In the genomic region with DNA sequence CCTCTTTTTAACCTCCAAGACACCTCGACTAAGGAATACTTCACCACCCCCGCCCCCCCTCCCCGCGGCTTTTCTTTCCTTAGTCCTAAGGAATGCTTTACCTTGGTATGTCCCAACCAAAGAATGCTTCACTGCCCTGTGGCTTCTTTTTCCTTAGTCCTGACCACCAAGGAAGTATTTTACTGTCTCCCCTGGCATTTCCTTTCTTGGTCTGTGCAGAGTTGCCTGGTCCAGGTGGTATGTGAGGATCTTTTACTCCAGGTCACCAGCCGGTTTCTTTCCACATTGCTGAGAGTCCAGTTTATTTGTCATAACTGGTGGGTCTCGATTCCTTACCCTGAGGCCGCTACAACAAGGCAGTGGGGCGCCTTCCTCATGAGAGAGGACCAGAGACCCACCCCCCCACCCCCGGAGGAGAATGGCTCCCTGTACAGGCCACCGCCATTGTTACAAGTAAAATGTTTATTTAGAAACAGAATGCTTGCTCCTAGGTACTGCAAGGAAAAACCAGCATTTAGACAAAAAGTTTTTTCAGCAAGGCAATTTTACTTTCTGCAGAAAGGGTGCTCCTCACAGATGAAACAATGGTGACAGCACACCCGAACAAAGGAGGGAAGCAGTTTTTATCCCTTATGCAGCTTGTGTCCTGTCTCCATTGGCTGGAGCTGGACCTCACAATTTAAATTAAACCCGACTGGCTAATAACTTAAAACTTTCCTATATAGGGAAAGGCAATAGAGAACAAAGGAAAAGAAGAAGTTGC, we compare ENCODE assay signal across 23 cellular contexts. TPM values are rescaled to one million over a fixed set of nuclear protein-coding genes. Genes with fewer than 3 reads are reported as not detected.
"Had no signal": no experiment of that assay in that cellular context is flagged by ENCODE, and none has a peak within 500 bp of the region (broad histone marks: within the 10 kb centered on the region; RNA-seq: fewer than 3 reads in every experiment).

No MANE protein-coding gene starts in this region.

- H3K4me3 ChIP-seq: gastrocnemius medialis, transverse colon had no signal

- DNase-seq: activated B cell treated with CpG ODN at 0.5 μM for 24 hours; activated CD4-positive, alpha-beta T cell treated with anti-CD3 and anti-CD28 coated beads, Interleukin-2, amount 10 ng/mL, durations not matched to agents 24 days and 14 days; activated CD8-positive, alpha-beta memory T cell treated with anti-CD3 and anti-CD28 coated beads, Interleukin-2, amount 50 U/mL, for 48 hours; activated CD8-positive, alpha-beta T cell treated with anti-CD3 and anti-CD28 coated beads, Interleukin-2, amount 10 ng/mL, durations not matched to agents 7 days and 5 days; activated naive CD8-positive, alpha-beta T cell treated with anti-CD3 and anti-CD28 coated beads, Interleukin-2, amount 10 ng/mL, durations not matched to agents 7 days and 5 days; activated T-cell treated with anti-CD3 and anti-CD28 coated beads, Interleukin-2, amount 50 U/mL, for 72 hours; brain microvascular endothelial cell; effector memory CD4-positive, alpha-beta T cell; gastrocnemius medialis; midbrain; occipital lobe; small intestine; stimulated activated CD4-positive, alpha-beta T cell treated with anti-CD3 and anti-CD28 coated beads, Interleukin-4, amount 100 ng/mL, for 4 hours; stimulated activated CD8-positive, alpha-beta memory T cell treated with anti-CD3 and anti-CD28 coated beads, Interleukin-4, amount 100 ng/mL, for 48 hours; stimulated activated naive CD8-positive, alpha-beta T cell treated with anti-CD3 and anti-CD28 coated beads, Interleukin-15, Interleukin-2, amounts not matched to agents 100 U/mL and 50 U/mL, for 24 hours; transverse colon had no signal

- H3K27ac Mint-ChIP-seq: activated B cell treated with CpG ODN at 0.5 μM for 24 hours; activated CD4-positive, alpha-beta T cell treated with anti-CD3 and anti-CD28 coated beads, Interleukin-2, amount 10 ng/mL, durations not matched to agents 24 days and 14 days; activated CD8-positive, alpha-beta T cell treated with anti-CD3 and anti-CD28 coated beads, Interleukin-2, amount 10 ng/mL, durations not matched to agents 7 days and 5 days; activated naive CD8-positive, alpha-beta T cell treated with anti-CD3 and anti-CD28 coated beads, Interleukin-2, amount 10 ng/mL, durations not matched to agents 7 days and 5 days; activated T-cell treated with anti-CD3 and anti-CD28 coated beads, Interleukin-2, amount 50 U/mL, for 72 hours; dendritic cell treated with granulocyte-macrophage colony-stimulating factor and Interleukin-4, amounts not matched to agents 40 ng/mL and 50 ng/mL, for 4 days; T-helper 1 cell treated with Interleukin-12 subunit alpha and Interleukin-12 subunit beta and Interleukin-4 antibody, amounts not matched to agents 30 μg/mL and 1 μg/mL, for 36 hours had no signal

- H3K27me3 Mint-ChIP-seq: activated B cell treated with CpG ODN at 0.5 μM for 24 hours; activated CD4-positive, alpha-beta T cell treated with anti-CD3 and anti-CD28 coated beads, Interleukin-2, amount 10 ng/mL, durations not matched to agents 24 days and 14 days; activated naive CD8-positive, alpha-beta T cell treated with anti-CD3 and anti-CD28 coated beads, Interleukin-2, amount 10 ng/mL, durations not matched to agents 7 days and 5 days; central memory CD8-positive, alpha-beta T cell had no signal

- H3K27ac ChIP-seq: brain microvascular endothelial cell, epithelial cell of prostate, gastrocnemius medialis, transverse colon had no signal

- H3K4me3 Mint-ChIP-seq: activated B cell treated with CpG ODN at 0.5 μM for 24 hours; activated CD4-positive, alpha-beta T cell treated with anti-CD3 and anti-CD28 coated beads, Interleukin-2, amount 10 ng/mL, durations not matched to agents 24 days and 14 days; activated CD8-positive, alpha-beta T cell treated with anti-CD3 and anti-CD28 coated beads, Interleukin-2, amount 10 ng/mL, durations not matched to agents 7 days and 5 days; activated naive CD8-positive, alpha-beta T cell treated with anti-CD3 and anti-CD28 coated beads, Interleukin-2, amount 10 ng/mL, durations not matched to agents 7 days and 5 days; activated T-cell treated with anti-CD3 and anti-CD28 coated beads, Interleukin-2, amount 50 U/mL, for 72 hours; central memory CD8-positive, alpha-beta T cell; dendritic cell treated with granulocyte-macrophage colony-stimulating factor and Interleukin-4, amounts not matched to agents 40 ng/mL and 50 ng/mL, for 4 days; T-helper 1 cell treated with Interleukin-12 subunit alpha and Interleukin-12 subunit beta and Interleukin-4 antibody, amounts not matched to agents 30 μg/mL and 1 μg/mL, for 36 hours had no signal

- ATAC-seq: activated CD8-positive, alpha-beta T cell treated with anti-CD3 and anti-CD28 coated beads, Interleukin-2, amount 10 ng/mL, durations not matched to agents 7 days and 5 days; activated T-cell treated with anti-CD3 and anti-CD28 coated beads, Interleukin-2, amount 50 U/mL, for 72 hours; gastrocnemius medialis; left lobe of liver; stimulated activated naive CD8-positive, alpha-beta T cell treated with anti-CD3 and anti-CD28 coated beads, Interleukin-15, Interleukin-2, amounts not matched to agents 100 U/mL and 50 U/mL, for 24 hours had no signal

- H3K27me3 ChIP-seq: brain microvascular endothelial cell, transverse colon had no signal

- H3K36me3 ChIP-seq: brain microvascular endothelial cell had no signal

- FAIRE-seq: keratinocyte, small intestine had no signal

RNA-seq across cellular contexts. Expression of gene BCL2A1, which starts 51.1 kb away (rescaled TPM):
- total RNA-seq: lung microvascular endothelial cell had no signal
